In the genomic region with DNA sequence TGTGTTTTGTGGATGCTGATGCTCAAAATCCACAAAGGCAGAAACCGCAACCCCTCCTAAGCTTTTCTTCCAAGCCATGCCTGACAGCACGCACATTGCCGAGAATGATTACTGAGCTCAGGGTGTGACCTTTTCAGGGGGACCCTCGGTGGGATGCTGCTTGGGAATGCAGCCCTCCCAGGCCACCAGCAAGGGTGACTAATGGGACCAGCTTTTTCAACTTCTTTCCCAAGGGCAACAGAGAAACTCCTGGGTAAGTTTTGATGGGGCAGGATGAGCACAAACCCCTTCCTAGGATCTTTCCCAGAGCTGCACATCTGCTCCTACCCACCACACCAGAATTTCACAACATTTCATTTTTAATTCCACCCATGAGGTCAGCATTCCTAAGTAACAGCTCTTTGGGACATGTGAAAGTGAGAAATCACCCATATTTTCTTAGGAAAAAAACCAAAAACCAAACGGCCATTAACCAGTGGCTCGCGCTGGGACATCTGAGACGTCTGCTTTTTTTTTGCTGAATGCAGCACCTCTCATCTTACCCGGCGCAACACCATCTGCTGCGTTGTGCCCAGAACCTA, we compare ENCODE assay signal across 12 cellular contexts.
DNase-seq lines count a peak whose midpoint lies in the region; ATAC-seq and TF ChIP-seq lines count a peak whose summit lies in the region.
"Had no signal": no experiment of that assay in that cellular context is flagged by ENCODE, and none has a peak within 500 bp of the region (broad histone marks: within the 10 kb centered on the region; RNA-seq: fewer than 3 reads in every experiment).

No MANE protein-coding gene starts in this region.

- H3K79me2 ChIP-seq in neural progenitor cell (ENCODE audit: low read depth), result no peaks in the 10 kb centered on the region

- H3K36me3 ChIP-seq in BLaER1 treated with 17β-estradiol and CSF1 and Interleukin-3, amounts not matched to agents 10 nM and 100 nM, result no peaks in the 10 kb centered on the region
- no peaks in the 10 kb centered on the region for H3K36me3 ChIP-seq in MG63
- H3K36me3 ChIP-seq in neural progenitor cell, result no peaks in the 10 kb centered on the region
- H3K36me3 ChIP-seq: thoracic aorta had no signal

- H3K4me1 Mint-ChIP-seq in neural progenitor cell, result peaks cover 36% of the 10 kb centered on the region
- H3K4me1 Mint-ChIP-seq in CD14-positive monocyte, result no peaks in the 10 kb centered on the region
- H3K4me1 Mint-ChIP-seq: activated B cell treated with CpG ODN at 0.5 μM for 24 hours had no signal

- peak overlapping the region; percentile 38 for H2AFZ ChIP-seq in neural progenitor cell (replicated peaks)

- H3K9me3 Mint-ChIP-seq in neural progenitor cell (peaks cover 22% of the 10 kb centered on the region), CD14-positive monocyte (peaks cover 0 to 5% (median 0%) of the 10 kb centered on the region in 7 donors)
- H3K9me3 Mint-ChIP-seq: activated B cell treated with CpG ODN at 0.5 μM for 24 hours; effector memory CD8-positive, alpha-beta T cell had no signal

- intact Hi-C loops in CD14-positive monocyte (cut with micrococcal nuclease), result loop anchor here in 1 of 2 donors (10.0 kb wide), 1 partner anchor 93 kb away; no protein-coding TSS in a partner anchor

- H3K27ac ChIP-seq in BLaER1 treated with 17β-estradiol and CSF1 and Interleukin-3, amounts not matched to agents 10 nM and 100 nM, result peak overlapping the region in 1 of 11 experiments; percentile 12; a peak in 1 of 22 replicates
- H3K27ac ChIP-seq in neural progenitor cell, result peak overlapping the region; percentile 43
- H3K27ac ChIP-seq: thoracic aorta had no signal

- DNase-seq in MG63 (peak; percentile 23), choroid plexus epithelial cell (ENCODE audit: low read depth) (peak; percentile 71), neural progenitor cell (ENCODE audit: low spot score) (peak; percentile 38), CD14-positive monocyte (ENCODE audit: low spot score) (no peak)
- DNase-seq: activated B cell treated with CpG ODN at 0.5 μM for 24 hours; effector memory CD8-positive, alpha-beta T cell; NCI-H1436 had no signal

- H4K20me1 ChIP-seq in BLaER1 treated with 17β-estradiol and CSF1 and Interleukin-3, amounts not matched to agents 10 nM and 100 nM, result no peaks in the 10 kb centered on the region
- no peaks in the 10 kb centered on the region for H4K20me1 ChIP-seq in neural progenitor cell (ENCODE audit: low read depth)

- TF ChIP-seq CTCF in choroid plexus epithelial cell (conservative IDR thresholded peaks at IDR 0.05; ENCODE audit: low read depth, low read length) (no peak), neural progenitor cell (IDR thresholded peaks at IDR 0.05) (no peak), CD14-positive monocyte (IDR thresholded peaks at IDR 0.05) (no peak)

- peaks cover 25% of the 10 kb centered on the region for H3K27me3 Mint-ChIP-seq in neural progenitor cell (ENCODE audit: insufficient read depth, low read depth)
- H3K27me3 Mint-ChIP-seq in CD14-positive monocyte (ENCODE audit: low read depth in 3 of 3), result peaks cover 2 to 24% (median 22%) of the 10 kb centered on the region in 3 donors
- H3K27me3 Mint-ChIP-seq: effector memory CD8-positive, alpha-beta T cell had no signal

- no peak for ATAC-seq in HG03108 (IDR thresholded peaks at IDR 0.05; ENCODE audit: unreplicated experiment)
- ATAC-seq in activated CD4-positive, CD25-positive, alpha-beta regulatory T cell treated with anti-CD3 and anti-CD28 coated beads, Interleukin-2, amount 50 U/mL, for 24 hours, result no peak
- no peak for ATAC-seq in GM19328 (IDR thresholded peaks at IDR 0.05; ENCODE audit: unreplicated experiment)
- ATAC-seq: effector memory CD8-positive, alpha-beta T cell had no signal

- no peaks in the 10 kb centered on the region for H3F3A ChIP-seq in neural progenitor cell (ENCODE audit: low read depth)

- peak overlapping the region; percentile 62 for H3K4me3 Mint-ChIP-seq in neural progenitor cell
- peak overlapping the region in 1 of 2 donors; percentile 22 for H3K4me3 Mint-ChIP-seq in CD14-positive monocyte
- H3K4me3 Mint-ChIP-seq: activated B cell treated with CpG ODN at 0.5 μM for 24 hours; effector memory CD8-positive, alpha-beta T cell had no signal

- H3K4me2 ChIP-seq in BLaER1 treated with 17β-estradiol and CSF1 and Interleukin-3, amounts not matched to agents 10 nM and 100 nM, result peak overlapping the region in 8 of 11 experiments; percentile 2 to 44 (median 18); a peak in 11 of 22 replicates
- H3K4me2 ChIP-seq in neural progenitor cell, result peak overlapping the region; percentile 33

- no peak overlapping the region for H3K4me3 ChIP-seq in BLaER1 treated with 17β-estradiol and CSF1 and Interleukin-3, amounts not matched to agents 10 nM and 100 nM
- H3K4me3 ChIP-seq in MG63 (no peak overlapping the region; the same call in 1 of the 2 replicates), choroid plexus epithelial cell (ENCODE audit: low read depth, low read length) (no peak overlapping the region), neural progenitor cell (no peak overlapping the region)
- H3K4me3 ChIP-seq: thoracic aorta had no signal

- peaks cover 0 to 9% (median 3%) of the 10 kb centered on the region in 10 experiments; a peak in 7 of 20 replicates for H3K4me1 ChIP-seq in BLaER1 treated with 17β-estradiol and CSF1 and Interleukin-3, amounts not matched to agents 10 nM and 100 nM
- peaks cover 31% of the 10 kb centered on the region for H3K4me1 ChIP-seq in neural progenitor cell

- H3K9me3 ChIP-seq in BLaER1 treated with 17β-estradiol and CSF1 and Interleukin-3, amounts not matched to agents 10 nM and 100 nM (replicated peaks in 1 of 11), result peaks cover 0 to 6% (median 0%) of the 10 kb centered on the region in 11 experiments; a peak in 4 of 22 replicates
- H3K9me3 ChIP-seq in MG63 (no peaks in the 10 kb centered on the region), neural progenitor cell (ENCODE audit: low read depth) (no peaks in the 10 kb centered on the region)
- H3K9me3 ChIP-seq: thoracic aorta had no signal

- H3K27ac Mint-ChIP-seq in neural progenitor cell, result peak overlapping the region; percentile 99
- no peak overlapping the region for H3K27ac Mint-ChIP-seq in CD14-positive monocyte
- H3K27ac Mint-ChIP-seq: activated B cell treated with CpG ODN at 0.5 μM for 24 hours; effector memory CD8-positive, alpha-beta T cell had no signal

- no peaks in the 10 kb centered on the region for H3K27me3 ChIP-seq in BLaER1 treated with 17β-estradiol and CSF1 and Interleukin-3, amounts not matched to agents 10 nM and 100 nM
- H3K27me3 ChIP-seq in MG63, result no peaks in the 10 kb centered on the region
- H3K27me3 ChIP-seq in neural progenitor cell, result no peaks in the 10 kb centered on the region

- H3K36me3 Mint-ChIP-seq in neural progenitor cell (peaks cover 5% of the 10 kb centered on the region), CD14-positive monocyte (no peaks in the 10 kb centered on the region)

- no peak overlapping the region for H3K9ac ChIP-seq in BLaER1 treated with 17β-estradiol and CSF1 and Interleukin-3, amounts not matched to agents 10 nM and 100 nM
- H3K9ac ChIP-seq in neural progenitor cell, result no peak overlapping the region
